ENCODE assay signal across 30 cellular contexts in genomic region chr12:56996793-56997545, GRCh38. TPM values are rescaled to one million over a fixed set of nuclear protein-coding genes. Genes with fewer than 3 reads are reported as not detected.
DNase-seq lines count a peak whose midpoint lies in the region; ATAC-seq and TF ChIP-seq lines count a peak whose summit lies in the region.
"Had no signal": no experiment of that assay in that cellular context is flagged by ENCODE, and none has a peak within 500 bp of the region (broad histone marks: within the 10 kb centered on the region; RNA-seq: fewer than 3 reads in every experiment).

No MANE protein-coding gene starts in this region.

- no peak overlapping the region for H3K27ac Mint-ChIP-seq in activated CD8-positive, alpha-beta memory T cell treated with anti-CD3 and anti-CD28 coated beads, Interleukin-2, amount 10 ng/mL, durations not matched to agents 7 days and 5 days
- H3K27ac Mint-ChIP-seq: CD4-positive, alpha-beta T cell; mesothelial cell of epicardium; natural killer cell; stimulated activated naive B cell treated with anti-CD40 and anti-IgM and Interleukin-4, amounts not matched to agents 10 μg/mL and 1 μg/mL and 100 μg/mL, for 72 hours had no signal

- no peak overlapping the region for H3K4me3 ChIP-seq in coronary artery
- H3K4me3 ChIP-seq: heart right ventricle, pancreas, SJCRH30 had no signal

- peaks cover 5% of the 10 kb centered on the region for H3K36me3 Mint-ChIP-seq in activated CD8-positive, alpha-beta memory T cell treated with anti-CD3 and anti-CD28 coated beads, Interleukin-2, amount 10 ng/mL, durations not matched to agents 7 days and 5 days
- H3K36me3 Mint-ChIP-seq: natural killer cell had no signal

- ATAC-seq in activated CD8-positive, alpha-beta memory T cell treated with anti-CD3 and anti-CD28 coated beads, Interleukin-2, amount 10 ng/mL, durations not matched to agents 7 days and 5 days: no peak
- peak; percentile 14 for ATAC-seq in left lobe of liver
- ATAC-seq: activated naive CD8-positive, alpha-beta T cell treated with anti-CD3 and anti-CD28 coated beads, Interleukin-2, amount 50 U/mL, for 24 hours; natural killer cell; pancreas; stimulated activated naive B cell treated with anti-CD40 and anti-IgM and Interleukin-4, amounts not matched to agents 10 μg/mL and 1 μg/mL and 100 μg/mL, for 72 hours had no signal

- H3K27ac ChIP-seq in coronary artery: no peak overlapping the region
- H3K27ac ChIP-seq: heart right ventricle, KMS-11, pancreas, SJCRH30 had no signal

- peaks cover 37% of the 10 kb centered on the region for H3K4me1 Mint-ChIP-seq in activated CD8-positive, alpha-beta memory T cell treated with anti-CD3 and anti-CD28 coated beads, Interleukin-2, amount 10 ng/mL, durations not matched to agents 7 days and 5 days
- H3K4me1 Mint-ChIP-seq: mesothelial cell of epicardium had no signal

- peak; percentile 41 for DNase-seq in activated CD8-positive, alpha-beta memory T cell treated with anti-CD3 and anti-CD28 coated beads, Interleukin-2, amount 50 U/mL, for 48 hours
- DNase-seq in activated CD8-positive, alpha-beta memory T cell treated with anti-CD3 and anti-CD28 coated beads, Interleukin-2, amount 10 ng/mL, durations not matched to agents 7 days and 5 days: no peak
- peak; percentile 56 for DNase-seq in coronary artery (ENCODE audit: low spot score)
- DNase-seq in left lobe of liver (ENCODE audit: low spot score): peak; percentile 50
- DNase-seq in stimulated activated CD8-positive, alpha-beta memory T cell treated with anti-CD3 and anti-CD28 coated beads, Interleukin-4, amount 100 ng/mL, for 48 hours: peak; percentile 10
- no peak for DNase-seq in D341Med (ENCODE audit: low spot score)
- no peak for DNase-seq in GM19240 (ENCODE audit: insufficient read length, low spot score)
- no peak for DNase-seq in foreskin melanocyte
- DNase-seq: 8988T; activated B cell treated with CpG ODN at 0.5 μM for 24 hours; activated gamma-delta T cell; activated naive CD8-positive, alpha-beta T cell treated with anti-CD3 and anti-CD28 coated beads, Interleukin-2, amount 50 U/mL, for 24 hours; CD4-positive, alpha-beta T cell; HCEC 1CT; heart right ventricle; natural killer cell; NCI-H1436; NCI-H2081 treated with DMSO at 0.1 percent for 48 hours; NCI-H226; pancreas; retina; stimulated activated CD4-positive, alpha-beta T cell treated with anti-CD3 and anti-CD28 coated beads, Interleukin-12 subunit alpha, Interleukin-12 subunit beta, amount 100 ng/mL, for 4 hours; stimulated activated CD4-positive, alpha-beta T cell treated with anti-CD3 and anti-CD28 coated beads, Interleukin-4, amount 100 ng/mL, for 24 hours; stimulated activated naive B cell treated with anti-CD40 and anti-IgM and Interleukin-4, amounts not matched to agents 10 μg/mL and 1 μg/mL and 100 μg/mL, for 72 hours had no signal

- H3K9me3 Mint-ChIP-seq in activated CD8-positive, alpha-beta memory T cell treated with anti-CD3 and anti-CD28 coated beads, Interleukin-2, amount 10 ng/mL, durations not matched to agents 7 days and 5 days (ENCODE audit: low read depth): no peaks in the 10 kb centered on the region
- H3K9me3 Mint-ChIP-seq: activated B cell treated with CpG ODN at 0.5 μM for 24 hours; activated naive CD8-positive, alpha-beta T cell treated with anti-CD3 and anti-CD28 coated beads, Interleukin-2, amount 50 U/mL, for 24 hours; CD4-positive, alpha-beta T cell; mesothelial cell of epicardium; natural killer cell; stimulated activated naive B cell treated with anti-CD40 and anti-IgM and Interleukin-4, amounts not matched to agents 10 μg/mL and 1 μg/mL and 100 μg/mL, for 72 hours had no signal

- no peaks in the 10 kb centered on the region for H3K27me3 Mint-ChIP-seq in activated CD8-positive, alpha-beta memory T cell treated with anti-CD3 and anti-CD28 coated beads, Interleukin-2, amount 10 ng/mL, durations not matched to agents 7 days and 5 days
- H3K27me3 Mint-ChIP-seq: activated B cell treated with CpG ODN at 0.5 μM for 24 hours; activated naive CD8-positive, alpha-beta T cell treated with anti-CD3 and anti-CD28 coated beads, Interleukin-2, amount 50 U/mL, for 24 hours; CD4-positive, alpha-beta T cell; stimulated activated naive B cell treated with anti-CD40 and anti-IgM and Interleukin-4, amounts not matched to agents 10 μg/mL and 1 μg/mL and 100 μg/mL, for 72 hours had no signal

- no peak overlapping the region for H3K4me3 Mint-ChIP-seq in activated CD8-positive, alpha-beta memory T cell treated with anti-CD3 and anti-CD28 coated beads, Interleukin-2, amount 10 ng/mL, durations not matched to agents 7 days and 5 days
- H3K4me3 Mint-ChIP-seq: activated B cell treated with CpG ODN at 0.5 μM for 24 hours; activated naive CD8-positive, alpha-beta T cell treated with anti-CD3 and anti-CD28 coated beads, Interleukin-2, amount 50 U/mL, for 24 hours; CD4-positive, alpha-beta T cell; mesothelial cell of epicardium; natural killer cell; stimulated activated naive B cell treated with anti-CD40 and anti-IgM and Interleukin-4, amounts not matched to agents 10 μg/mL and 1 μg/mL and 100 μg/mL, for 72 hours had no signal

- no peak for TF ChIP-seq CTCF in coronary artery (IDR thresholded peaks at IDR 0.05)

- CTCF ChIA-PET in activated CD8-positive, alpha-beta memory T cell treated with anti-CD3 and anti-CD28 coated beads, Interleukin-2, amount 10 ng/mL, durations not matched to agents 7 days and 5 days (lab: Charles Lee): interaction anchor here (1.2 to 2.1 kb wide), 3 partner anchors 10 to 240 kb away, joined by 3 to 15 read pairs (median 5); no protein-coding TSS in a partner anchor

RNA-seq across cellular contexts. Expression of gene ZBTB39, which starts 9.4 kb away (rescaled TPM):
- 1 to 10 TPM; 8.8 to 9.3 TPM for total RNA-seq in activated CD8-positive, alpha-beta memory T cell treated with anti-CD3 and anti-CD28 coated beads, Interleukin-2, amount 10 ng/mL, durations not matched to agents 7 days and 5 days
- 3.5 TPM for total RNA-seq in left lobe of liver

RNA-seq across cellular contexts. Expression of gene TAC3, which starts 19.4 kb away (rescaled TPM):
- total RNA-seq in activated CD8-positive, alpha-beta memory T cell treated with anti-CD3 and anti-CD28 coated beads, Interleukin-2, amount 10 ng/mL, durations not matched to agents 7 days and 5 days: not detected
- not detected for total RNA-seq in left lobe of liver
- total RNA-seq: activated B cell treated with CpG ODN at 0.5 μM for 24 hours; CD4-positive, alpha-beta T cell; epithelial cell of proximal tubule; heart right ventricle; natural killer cell; pancreas; SJCRH30; ureter had no signal

RNA-seq across cellular contexts. Expression of gene RDH16, which starts 39.6 kb away (rescaled TPM):
- total RNA-seq in activated CD8-positive, alpha-beta memory T cell treated with anti-CD3 and anti-CD28 coated beads, Interleukin-2, amount 10 ng/mL, durations not matched to agents 7 days and 5 days: under 1 TPM; 0.35 to 0.91 TPM
- total RNA-seq in left lobe of liver: 162 TPM

RNA-seq across cellular contexts. Expression of gene MYO1A, which starts 53.0 kb away (rescaled TPM):
- total RNA-seq in activated CD8-positive, alpha-beta memory T cell treated with anti-CD3 and anti-CD28 coated beads, Interleukin-2, amount 10 ng/mL, durations not matched to agents 7 days and 5 days: 1 to 10 TPM in 1 of 2 experiments, under 1 TPM in 1; 0.82 to 1.5 TPM
- total RNA-seq in left lobe of liver: 0.28 TPM
- total RNA-seq: Daoy, epithelial cell of proximal tubule had no signal

Comparison
In these comparisons a context has a peak if more than half of its experiments do, and no peak if none do; other contexts are left out.
1. DNase-seq: peak in activated CD8-positive, alpha-beta memory T cell treated with anti-CD3 and anti-CD28 coated beads, Interleukin-2, amount 50 U/mL, for 48 hours (single experiment), coronary artery (single experiment), left lobe of liver (single experiment) and stimulated activated CD8-positive, alpha-beta memory T cell treated with anti-CD3 and anti-CD28 coated beads, Interleukin-4, amount 100 ng/mL, for 48 hours (single experiment); none in activated CD8-positive, alpha-beta memory T cell treated with anti-CD3 and anti-CD28 coated beads, Interleukin-2, amount 10 ng/mL, durations not matched to agents 7 days and 5 days (single experiment), D341Med (single experiment), GM19240 (single experiment) and foreskin melanocyte (single experiment).
2. RNA of gene RDH16, which starts 39.6 kb away (total RNA-seq): 162 TPM in left lobe of liver (single experiment); 0.35 to 0.91 TPM in activated CD8-positive, alpha-beta memory T cell treated with anti-CD3 and anti-CD28 coated beads, Interleukin-2, amount 10 ng/mL, durations not matched to agents 7 days and 5 days; every median in the first group is over 10 times any median in the second.